Comparison of ENCODE assay signal across 22 cellular contexts in the genomic region with DNA sequence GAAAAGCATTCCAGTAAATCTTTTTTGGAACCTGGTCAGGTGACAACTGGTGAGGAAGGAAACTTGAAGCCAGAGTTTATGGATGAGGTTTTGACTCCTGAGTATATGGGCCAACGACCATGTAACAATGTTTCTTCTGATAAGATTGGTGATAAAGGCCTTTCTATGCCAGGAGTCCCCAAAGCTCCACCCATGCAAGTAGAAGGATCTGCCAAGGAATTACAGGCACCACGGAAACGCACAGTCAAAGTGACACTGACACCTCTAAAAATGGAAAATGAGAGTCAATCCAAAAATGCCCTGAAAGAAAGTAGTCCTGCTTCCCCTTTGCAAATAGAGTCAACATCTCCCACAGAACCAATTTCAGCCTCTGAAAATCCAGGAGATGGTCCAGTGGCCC. TPM values are rescaled to one million over a fixed set of nuclear protein-coding genes. Genes with fewer than 3 reads are reported as not detected.
"Had no signal": no experiment of that assay in that cellular context is flagged by ENCODE, and none has a peak within 500 bp of the region (broad histone marks: within the 10 kb centered on the region; RNA-seq: fewer than 3 reads in every experiment).

No MANE protein-coding gene starts in this region.

- H3K27ac ChIP-seq: ascending aorta, esophagus squamous epithelium, hepatocyte, suprapubic skin, vagina had no signal

- H3K4me1 ChIP-seq: ascending aorta, esophagus squamous epithelium, suprapubic skin, vagina had no signal

- H3K27me3 Mint-ChIP-seq: activated CD8-positive, alpha-beta memory T cell treated with anti-CD3 and anti-CD28 coated beads, Interleukin-2, amount 10 ng/mL, durations not matched to agents 7 days and 5 days; dendritic cell treated with granulocyte-macrophage colony-stimulating factor and Interleukin-4, amounts not matched to agents 40 ng/mL and 50 ng/mL, for 4 days; stimulated activated naive CD8-positive, alpha-beta T cell treated with anti-CD3 and anti-CD28 coated beads, Interleukin-15, amount 100 ng/mL, for 72 hours had no signal

- H3K4me1 Mint-ChIP-seq: activated CD8-positive, alpha-beta memory T cell treated with anti-CD3 and anti-CD28 coated beads, Interleukin-2, amount 10 ng/mL, durations not matched to agents 7 days and 5 days; mesothelial cell of epicardium; neural crest cell; stimulated activated naive CD8-positive, alpha-beta T cell treated with anti-CD3 and anti-CD28 coated beads, Interleukin-15, amount 100 ng/mL, for 72 hours had no signal

- DNase-seq: activated CD4-positive, CD25-positive, alpha-beta regulatory T cell; activated CD8-positive, alpha-beta memory T cell treated with anti-CD3 and anti-CD28 coated beads, Interleukin-2, amount 10 ng/mL, durations not matched to agents 7 days and 5 days; activated gamma-delta T cell; activated T-cell treated with anti-CD3 and anti-CD28 coated beads, Interleukin-2, amount 50 U/mL, for 1 hour; effector CD8-positive, alpha-beta T cell; esophagus squamous epithelium; left colon; retina; stimulated activated CD4-positive, alpha-beta T cell treated with anti-CD3 and anti-CD28 coated beads, Interleukin-12 subunit alpha, Interleukin-12 subunit beta, amount 100 ng/mL, for 4 hours; stimulated activated CD4-positive, alpha-beta T cell treated with anti-CD3 and anti-CD28 coated beads, Interleukin-1b, Interleukin-23, amount 100 ng/mL, for 48 hours; stimulated activated CD8-positive, alpha-beta memory T cell treated with anti-CD3 and anti-CD28 coated beads, Interleukin-4, amount 100 ng/mL, for 48 hours; stimulated activated naive CD8-positive, alpha-beta T cell treated with anti-CD3 and anti-CD28 coated beads, Interleukin-15, amount 100 ng/mL, for 72 hours; T1000; trophoblast cell had no signal

- H3K9me3 Mint-ChIP-seq: dendritic cell treated with granulocyte-macrophage colony-stimulating factor and Interleukin-4, amounts not matched to agents 40 ng/mL and 50 ng/mL, for 4 days; mesothelial cell of epicardium; neural crest cell; stimulated activated naive CD8-positive, alpha-beta T cell treated with anti-CD3 and anti-CD28 coated beads, Interleukin-15, amount 100 ng/mL, for 72 hours had no signal

- H3K4me3 ChIP-seq: ascending aorta, esophagus squamous epithelium, hepatocyte, lung, suprapubic skin, vagina had no signal

- H3K4me3 Mint-ChIP-seq: activated CD8-positive, alpha-beta memory T cell treated with anti-CD3 and anti-CD28 coated beads, Interleukin-2, amount 10 ng/mL, durations not matched to agents 7 days and 5 days; dendritic cell treated with granulocyte-macrophage colony-stimulating factor and Interleukin-4, amounts not matched to agents 40 ng/mL and 50 ng/mL, for 4 days; mesothelial cell of epicardium; neural crest cell; stimulated activated naive CD8-positive, alpha-beta T cell treated with anti-CD3 and anti-CD28 coated beads, Interleukin-15, amount 100 ng/mL, for 72 hours had no signal

- H3K27ac Mint-ChIP-seq: activated CD8-positive, alpha-beta memory T cell treated with anti-CD3 and anti-CD28 coated beads, Interleukin-2, amount 10 ng/mL, durations not matched to agents 7 days and 5 days; dendritic cell treated with granulocyte-macrophage colony-stimulating factor and Interleukin-4, amounts not matched to agents 40 ng/mL and 50 ng/mL, for 4 days; mesothelial cell of epicardium had no signal

- H3K27me3 ChIP-seq: ascending aorta, esophagus squamous epithelium, hepatocyte, suprapubic skin, vagina had no signal

- ATAC-seq: activated CD8-positive, alpha-beta memory T cell treated with anti-CD3 and anti-CD28 coated beads, Interleukin-2, amount 10 ng/mL, durations not matched to agents 7 days and 5 days; left colon; stimulated activated naive CD8-positive, alpha-beta T cell treated with anti-CD3 and anti-CD28 coated beads, Interleukin-15, amount 100 ng/mL, for 72 hours had no signal

- H3K9me3 ChIP-seq: ascending aorta, esophagus squamous epithelium, suprapubic skin, vagina had no signal

RNA-seq across cellular contexts. Expression of a gene that starts 24.1 kb away (rescaled TPM):
- total RNA-seq: vagina had no signal
